Comparison of ENCODE assay signal across 20 cellular contexts in the genomic region with DNA sequence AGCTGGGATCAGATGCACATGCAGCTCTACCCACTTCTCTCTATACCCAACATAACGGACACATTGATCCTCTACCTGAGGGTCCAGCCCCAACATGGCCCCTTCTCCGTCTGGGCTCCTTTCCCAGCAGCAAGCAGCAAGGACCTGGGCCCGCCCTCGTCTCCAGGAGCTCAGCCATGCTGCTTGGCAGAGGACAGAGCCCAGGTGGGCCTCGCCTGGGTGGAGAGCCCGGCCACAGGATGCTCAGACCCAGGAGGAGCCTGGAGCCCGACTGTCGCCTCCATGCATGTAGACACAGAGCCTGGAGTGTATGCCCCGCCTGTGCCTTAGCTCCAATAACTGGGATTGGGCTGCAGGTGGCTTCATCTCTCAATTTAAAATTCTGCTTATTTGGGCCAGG. TPM values are rescaled to one million over a fixed set of nuclear protein-coding genes. Genes with fewer than 3 reads are reported as not detected.
DNase-seq lines count a peak whose midpoint lies in the region; ATAC-seq, FAIRE-seq and TF ChIP-seq lines count a peak whose summit lies in the region.
"Had no signal": no experiment of that assay in that cellular context is flagged by ENCODE, and none has a peak within 500 bp of the region (broad histone marks: within the 10 kb centered on the region; RNA-seq: fewer than 3 reads in every experiment).

No MANE protein-coding gene starts in this region.

- POLR2A ChIA-PET in GM12878 (lab: Charles Lee), result no interaction called here

- no peak for FAIRE-seq in GM12878 (lab: Jason Lieb, UNC)
- FAIRE-seq: A549, D721Med, G401.6, GM12892, H54, HTR-8/SVneo had no signal

- H3K4me1 ChIP-seq in GM12878 (ENCODE audit: control insufficient read depth, insufficient read depth, low read length), result no peaks in the 10 kb centered on the region
- H3K4me1 ChIP-seq: A549 had no signal

- H3K27me3 ChIP-seq in GM12878 (replicated peaks in 1 of 2; ENCODE audit: control insufficient read depth in 2 of 2, insufficient read depth in 2 of 2, low read length in 1 of 2), result no peaks in the 10 kb centered on the region

- no peaks in the 10 kb centered on the region for H4K20me1 ChIP-seq in GM12878 (ENCODE audit: control insufficient read depth, insufficient read depth)

- H3K4me3 Mint-ChIP-seq in T-helper 2 cell treated with Interferon-gamma antibody and Interleukin-4, amounts not matched to agents 5 μg/mL and 100 μg/mL, for 36 hours, result no peak overlapping the region
- no peak overlapping the region for H3K4me3 Mint-ChIP-seq in nephron progenitor cell
- H3K4me3 Mint-ChIP-seq in activated CD8-positive, alpha-beta memory T cell treated with anti-CD3 and anti-CD28 coated beads, Interleukin-2, amount 10 ng/mL, durations not matched to agents 7 days and 5 days, result no peak overlapping the region
- H3K4me3 Mint-ChIP-seq: CD4-positive, alpha-beta T cell; GM23338; HFFc6 had no signal

- H3K4me3 ChIP-seq in GM12878, result no peak overlapping the region
- H3K4me3 ChIP-seq: A549, GM23338 had no signal

- no peaks in the 10 kb centered on the region for H3K27me3 Mint-ChIP-seq in T-helper 2 cell treated with Interferon-gamma antibody and Interleukin-4, amounts not matched to agents 5 μg/mL and 100 μg/mL, for 36 hours (ENCODE audit: low read depth)
- no peaks in the 10 kb centered on the region for H3K27me3 Mint-ChIP-seq in nephron progenitor cell (ENCODE audit: low read depth, poor library complexity)
- H3K27me3 Mint-ChIP-seq in activated CD8-positive, alpha-beta memory T cell treated with anti-CD3 and anti-CD28 coated beads, Interleukin-2, amount 10 ng/mL, durations not matched to agents 7 days and 5 days, result no peaks in the 10 kb centered on the region
- H3K27me3 Mint-ChIP-seq: CD4-positive, alpha-beta T cell had no signal

- H3K9ac ChIP-seq in GM12878 (ENCODE audit: control insufficient read depth, insufficient read depth, low read length), result no peak overlapping the region

- peaks cover 9% of the 10 kb centered on the region for H3K4me1 Mint-ChIP-seq in T-helper 2 cell treated with Interferon-gamma antibody and Interleukin-4, amounts not matched to agents 5 μg/mL and 100 μg/mL, for 36 hours (ENCODE audit: low read depth)
- H3K4me1 Mint-ChIP-seq in nephron progenitor cell, result peaks cover 4% of the 10 kb centered on the region
- H3K4me1 Mint-ChIP-seq in activated CD8-positive, alpha-beta memory T cell treated with anti-CD3 and anti-CD28 coated beads, Interleukin-2, amount 10 ng/mL, durations not matched to agents 7 days and 5 days, result peaks cover 2% of the 10 kb centered on the region
- H3K4me1 Mint-ChIP-seq: GM23338 had no signal

- CTCF ChIA-PET in GM12878 (lab: Yijun Ruan, JAX), result interaction anchor here (0.6 to 2.3 kb wide), 6 partner anchors 12 to 196 kb away, joined by 3 to 7 read pairs (median 5); no protein-coding TSS in a partner anchor
- CTCF ChIA-PET in activated CD8-positive, alpha-beta memory T cell treated with anti-CD3 and anti-CD28 coated beads, Interleukin-2, amount 10 ng/mL, durations not matched to agents 7 days and 5 days (lab: Charles Lee), result interaction anchor here (0.5 to 5.8 kb wide), 11 partner anchors 42 to 329 kb away, joined by 3 to 56 read pairs (median 4); partner anchors contain the start of genes CENPX, DCXR, DUS1L and LRRC45

- TSS peak; percentile 46 for BruUV-seq in GM12878 (replicated peaks; lab: Mats Ljungman, UMichigan)

- no peaks in the 10 kb centered on the region for H3K9me3 ChIP-seq in GM12878 (replicated peaks; ENCODE audit: control insufficient read depth, insufficient read depth, low read length)
- H3K9me3 ChIP-seq: A549, Caco-2 had no signal

- TF ChIP-seq POLR2A in GM12878 (IDR thresholded peaks at IDR 0.05; ENCODE audit: low read depth, low read length), result no peak

- in situ Hi-C loops in GM12878 (cut with MboI), result loop anchor here (5.0 kb wide), 1 partner anchor 118 kb away; the partner anchor contains the start of gene DCXR

- H3K27ac Mint-ChIP-seq in T-helper 2 cell treated with Interferon-gamma antibody and Interleukin-4, amounts not matched to agents 5 μg/mL and 100 μg/mL, for 36 hours, result peak overlapping the region; percentile 52
- H3K27ac Mint-ChIP-seq in nephron progenitor cell, result peak overlapping the region; percentile 74
- H3K27ac Mint-ChIP-seq in activated CD8-positive, alpha-beta memory T cell treated with anti-CD3 and anti-CD28 coated beads, Interleukin-2, amount 10 ng/mL, durations not matched to agents 7 days and 5 days, result no peak overlapping the region
- H3K27ac Mint-ChIP-seq: CD4-positive, alpha-beta T cell; GM23338; HFFc6 had no signal

- DNase-seq in T-helper 2 cell treated with Interferon-gamma antibody and Interleukin-4, amounts not matched to agents 5 μg/mL and 100 μg/mL, for 36 hours (ENCODE audit: low spot score), result no peak
- DNase-seq in T-helper 2 cell (no peak), GM12878 (ENCODE audit: low read depth, low spot score) (no peak), nephron progenitor cell (no peak), NK-92 (lab: John Stamatoyannopoulos, UW; ENCODE audit: unreplicated experiment) (no peak)
- DNase-seq in activated CD8-positive, alpha-beta memory T cell treated with anti-CD3 and anti-CD28 coated beads, Interleukin-2, amount 10 ng/mL, durations not matched to agents 7 days and 5 days, result no peak
- DNase-seq: AML-193; Caco-2; CD4-positive, alpha-beta T cell; HFFc6 had no signal

- intact Hi-C loops in GM12878 (cut with micrococcal nuclease; ENCODE audit: unreplicated experiment), result no loop called here

- ATAC-seq in GM12878, result no peak
- no peak for ATAC-seq in HG03175 (IDR thresholded peaks at IDR 0.05; ENCODE audit: unreplicated experiment)
- no peak for ATAC-seq in activated CD8-positive, alpha-beta memory T cell treated with anti-CD3 and anti-CD28 coated beads, Interleukin-2, amount 10 ng/mL, durations not matched to agents 7 days and 5 days
- ATAC-seq: A549, GM23338, HCT116 had no signal

- peaks cover 2% of the 10 kb centered on the region for H3K36me3 Mint-ChIP-seq in T-helper 2 cell treated with Interferon-gamma antibody and Interleukin-4, amounts not matched to agents 5 μg/mL and 100 μg/mL, for 36 hours (ENCODE audit: low read depth)
- peaks cover 27% of the 10 kb centered on the region for H3K36me3 Mint-ChIP-seq in nephron progenitor cell (ENCODE audit: low read depth)
- H3K36me3 Mint-ChIP-seq in activated CD8-positive, alpha-beta memory T cell treated with anti-CD3 and anti-CD28 coated beads, Interleukin-2, amount 10 ng/mL, durations not matched to agents 7 days and 5 days, result peaks cover 3% of the 10 kb centered on the region

- H3K36me3 ChIP-seq in GM12878 (ENCODE audit: control insufficient read depth in 2 of 2, insufficient read depth in 2 of 2, low read length in 1 of 2), result no peaks in the 10 kb centered on the region

- H2AFZ ChIP-seq in GM12878 (ENCODE audit: control insufficient read depth, low read depth, low read length), result no peak overlapping the region
- H2AFZ ChIP-seq: GM23338 had no signal

- TF ChIP-seq RAD21 in GM12878 (IDR thresholded peaks at IDR 0.05; ENCODE audit: insufficient read depth, low read depth, low read length), result no peak

- WGBS in GM12878 (ENCODE audit: insufficient coverage, insufficient replicate concordance, low lambda C conversion rate, missing lambda C conversion rate), result 50% methylated on average over 8 of the region's 9 CpGs

- SMC1A ChIA-PET in GM12878 (lab: Charles Lee; ENCODE audit: uncharacterized antibody, unreplicated experiment), result interaction anchor here (0.8 to 2.7 kb wide), 3 partner anchors 48 to 245 kb away, joined by 3 to 13 read pairs (median 3); partner anchors contain the start of gene RAC3

- no peak for TF ChIP-seq EP300 in GM12878 (IDR thresholded peaks at IDR 0.05; ENCODE audit: borderline replicate concordance in 1 of 2, control insufficient read depth in 1 of 2, low read depth in 2 of 2, low read length in 2 of 2)

- no peak overlapping the region for H3K27ac ChIP-seq in GM12878 (ENCODE audit: control insufficient read depth, insufficient read depth)
- H3K27ac ChIP-seq: 22Rv1, A549 had no signal

- no peak overlapping the region for H3K4me2 ChIP-seq in GM12878 (ENCODE audit: control insufficient read depth, insufficient read depth)
- H3K4me2 ChIP-seq: A549, GM23338 had no signal

- no peaks in the 10 kb centered on the region for H3K79me2 ChIP-seq in GM12878 (ENCODE audit: control insufficient read depth, insufficient read depth, low read length)

- no peaks in the 10 kb centered on the region for H3K9me3 Mint-ChIP-seq in T-helper 2 cell treated with Interferon-gamma antibody and Interleukin-4, amounts not matched to agents 5 μg/mL and 100 μg/mL, for 36 hours
- peaks cover 4% of the 10 kb centered on the region for H3K9me3 Mint-ChIP-seq in nephron progenitor cell
- H3K9me3 Mint-ChIP-seq in activated CD8-positive, alpha-beta memory T cell treated with anti-CD3 and anti-CD28 coated beads, Interleukin-2, amount 10 ng/mL, durations not matched to agents 7 days and 5 days (ENCODE audit: low read depth), result no peaks in the 10 kb centered on the region
- H3K9me3 Mint-ChIP-seq: CD4-positive, alpha-beta T cell; HFFc6 had no signal

- TF ChIP-seq CTCF in GM12878 (IDR thresholded peaks at IDR 0.05 in 2 of 3, conservative IDR thresholded peaks at IDR 0.05 in 1 of 3; ENCODE audit: control insufficient read depth in 2 of 3, extremely low read depth in 1 of 3, insufficient read depth in 1 of 3, low read depth in 3 of 3, low read length in 3 of 3) (no peak), nephron progenitor cell (IDR thresholded peaks at IDR 0.05) (no peak)

- RAD21 ChIA-PET in GM12878 (lab: Charles Lee; ENCODE audit: unreplicated experiment), result interaction anchor here (1.0 to 2.4 kb wide), 2 partner anchors 118 to 133 kb away, joined by 4 to 8 read pairs; partner anchors contain the start of genes CENPX, DCXR and LRRC45

RNA-seq across cellular contexts. Expression of gene CCDC57, which starts 57.0 kb away (rescaled TPM):
- total RNA-seq in GM12878 (2013; cell fraction: nucleolus; rRNA removed), result 92.3 and 116 TPM in 2 replicates
- total RNA-seq in GM12878 (2014; rRNA removed), result 43.0 and 49.0 TPM in 2 replicates
- total RNA-seq in GM12878 (2014; rRNA removed; fragmentation: Illumina TruSeq; extraction: Trizol), result 36.9 and 42.5 TPM in 2 replicates
- 69.1 and 74.1 TPM in 2 replicates for total RNA-seq in GM12878 (2021)
- polyA plus RNA-seq in GM12878 (2011; ENCODE audit: low read depth), result 82.9 TPM
- 16.2 and 30.5 TPM in 2 replicates for polyA plus RNA-seq in GM12878 (2011; rRNA removed)
- 93.0 and 152 TPM in 2 replicates for polyA plus RNA-seq in GM12878 (2011; cell fraction: cytosol; rRNA removed)
- 97.1 and 115 TPM in 2 replicates for polyA plus RNA-seq in GM12878 (2011; cell fraction: nucleus; rRNA removed)
- 44.5 and 61.4 TPM in 2 replicates for polyA plus RNA-seq in GM12878 (2012)
- polyA plus RNA-seq in GM12878 (2014; fragmentation: Illumina TruSeq; extraction: Trizol), result 7.2 and 29.3 TPM in 2 replicates
- 10 to 100 TPM in 1 of 2 experiments, 1 to 10 TPM in 1; 5.4 to 18.0 TPM for polyA plus RNA-seq in GM12878 (2014; fragmentation: Nextera tagmentation; extraction: Ambion mirVana)
- 123 and 135 TPM in 2 replicates for polyA plus RNA-seq in GM12878 (2014; rRNA removed)
- polyA plus RNA-seq in GM12878 (2016; fragmentation: Nextera tagmentation; extraction: Ambion mirVana), result 10 to 100 TPM; 77.2 to 80.3 TPM
- polyA minus RNA-seq in GM12878 (2011; rRNA and poly(A)+ RNA removed), result 9.0 and 23.6 TPM in 2 replicates
- polyA minus RNA-seq in GM12878 (2011; cell fraction: cytosol; rRNA and poly(A)+ RNA removed), result 7.8 and 11.4 TPM in 2 replicates
- 13.3 and 20.4 TPM in 2 replicates for polyA minus RNA-seq in GM12878 (2011; cell fraction: nucleus; rRNA and poly(A)+ RNA removed)
- 10 to 100 TPM; 70.2 to 73.9 TPM for total RNA-seq in activated CD8-positive, alpha-beta memory T cell treated with anti-CD3 and anti-CD28 coated beads, Interleukin-2, amount 10 ng/mL, durations not matched to agents 7 days and 5 days

RNA-seq across cellular contexts. Expression of gene FASN, which starts 57.6 kb away (rescaled TPM):
- total RNA-seq in GM12878 (2013; cell fraction: nucleolus; rRNA removed), result 81.2 and 110 TPM in 2 replicates
- total RNA-seq in GM12878 (2014; rRNA removed), result 67.4 and 73.8 TPM in 2 replicates
- 18.0 and 20.8 TPM in 2 replicates for total RNA-seq in GM12878 (2014; rRNA removed; fragmentation: Illumina TruSeq; extraction: Trizol)
- total RNA-seq in GM12878 (2021), result 333 and 348 TPM in 2 replicates
- polyA plus RNA-seq in GM12878 (2011; ENCODE audit: low read depth), result 15.3 TPM
- polyA plus RNA-seq in GM12878 (2011; rRNA removed), result 4.5 and 10.8 TPM in 2 replicates
- 31.3 and 40.9 TPM in 2 replicates for polyA plus RNA-seq in GM12878 (2011; cell fraction: cytosol; rRNA removed)
- 137 and 205 TPM in 2 replicates for polyA plus RNA-seq in GM12878 (2011; cell fraction: nucleus; rRNA removed)
- 82.0 and 91.6 TPM in 2 replicates for polyA plus RNA-seq in GM12878 (2012)
- 1.6 and 12.8 TPM in 2 replicates for polyA plus RNA-seq in GM12878 (2014; fragmentation: Illumina TruSeq; extraction: Trizol)
- under 1 TPM; 0.19 to 0.31 TPM for polyA plus RNA-seq in GM12878 (2014; fragmentation: Nextera tagmentation; extraction: Ambion mirVana)
- polyA plus RNA-seq in GM12878 (2014; rRNA removed), result 87.8 and 131 TPM in 2 replicates
- polyA plus RNA-seq in GM12878 (2016; fragmentation: Nextera tagmentation; extraction: Ambion mirVana), result 10 to 100 TPM; 40.1 to 42.5 TPM
- polyA minus RNA-seq in GM12878 (2011; rRNA and poly(A)+ RNA removed), result 21.8 and 51.5 TPM in 2 replicates
- polyA minus RNA-seq in GM12878 (2011; cell fraction: cytosol; rRNA and poly(A)+ RNA removed), result 91.7 and 93.8 TPM in 2 replicates
- polyA minus RNA-seq in GM12878 (2011; cell fraction: nucleus; rRNA and poly(A)+ RNA removed), result 35.7 and 66.9 TPM in 2 replicates
- 100 to 1,000 TPM; 229 to 277 TPM for total RNA-seq in activated CD8-positive, alpha-beta memory T cell treated with anti-CD3 and anti-CD28 coated beads, Interleukin-2, amount 10 ng/mL, durations not matched to agents 7 days and 5 days
